27 cellular contexts compared by ENCODE assay signal in the genomic region with DNA sequence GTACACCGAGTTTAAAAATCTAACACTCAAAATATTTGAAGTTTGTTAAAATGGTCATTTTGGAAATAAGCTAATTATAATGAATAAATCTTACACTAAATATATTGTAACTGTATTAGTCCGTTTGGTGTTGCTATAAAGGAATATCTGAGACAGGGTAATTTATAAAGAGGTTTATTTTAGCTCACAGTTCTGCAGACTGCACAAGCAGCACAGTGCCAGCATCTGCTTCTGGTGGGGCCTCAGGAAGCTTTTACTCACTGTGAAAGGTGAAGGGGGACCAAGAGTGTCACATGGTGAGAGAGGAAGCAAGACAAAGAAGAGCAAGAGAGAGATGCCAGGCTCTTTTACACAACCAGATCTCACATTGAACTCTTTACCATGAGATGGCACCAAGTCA. TPM values are rescaled to one million over a fixed set of nuclear protein-coding genes. Genes with fewer than 3 reads are reported as not detected.
DNase-seq lines count a peak whose midpoint lies in the region; ATAC-seq and TF ChIP-seq lines count a peak whose summit lies in the region.
"Had no signal": no experiment of that assay in that cellular context is flagged by ENCODE, and none has a peak within 500 bp of the region (broad histone marks: within the 10 kb centered on the region; RNA-seq: fewer than 3 reads in every experiment).

No MANE protein-coding gene starts in this region.

- H3K4me1 ChIP-seq in Panc1 (ENCODE audit: control insufficient read depth, insufficient read depth, low read length) (peaks cover 92% of the 10 kb centered on the region), uterus (no peaks in the 10 kb centered on the region)
- peaks cover 56% of the 10 kb centered on the region for H3K4me1 ChIP-seq in effector memory CD4-positive, alpha-beta T cell (ENCODE audit: control insufficient read depth, insufficient read depth, low read length, poor library complexity, severe bottlenecking)
- H3K4me1 ChIP-seq: Caco-2 had no signal

- no peak for TF ChIP-seq CTCF in Panc1 (IDR thresholded peaks at IDR 0.05)
- TF ChIP-seq CTCF in uterus (IDR thresholded peaks at IDR 0.05) = no peak

- peaks cover 2% of the 10 kb centered on the region for H3K9me3 Mint-ChIP-seq in activated naive CD4-positive, alpha-beta T cell treated with anti-CD3 and anti-CD28 coated beads for 36 hours
- H3K9me3 Mint-ChIP-seq in activated naive CD4-positive, alpha-beta T cell treated with anti-CD3 and anti-CD28 coated beads, Interleukin-2, amount 10 ng/mL, durations not matched to agents 7 days and 5 days = peaks cover 2% of the 10 kb centered on the region
- H3K9me3 Mint-ChIP-seq in stimulated activated memory B cell treated with anti-CD40 and anti-IgM and Interleukin-4, amounts not matched to agents 10 μg/mL and 1 μg/mL and 100 μg/mL, for 72 hours = no peaks in the 10 kb centered on the region
- H3K9me3 Mint-ChIP-seq: brain, nephron progenitor cell had no signal

- in situ Hi-C loops in Panc1 (cut with HindIII; ENCODE audit: low pct_unique_long_range_greater_than_20kb, low sequenced_read_pairs) = no loop called here

- ATAC-seq in Panc1 = no peak
- ATAC-seq in stimulated activated memory B cell treated with anti-CD40 and anti-IgM and Interleukin-4, amounts not matched to agents 10 μg/mL and 1 μg/mL and 100 μg/mL, for 72 hours = no peak
- ATAC-seq: gastrocnemius medialis; lower lobe of right lung; pancreas; stimulated activated naive B cell treated with anti-CD40 and anti-IgM and Interleukin-4, amounts not matched to agents 10 μg/mL and 1 μg/mL and 100 μg/mL, for 72 hours had no signal

- H3K9me3 ChIP-seq in Panc1 (ENCODE audit: control insufficient read depth, insufficient read depth, low read depth, low read length) = no peaks in the 10 kb centered on the region
- no peaks in the 10 kb centered on the region for H3K9me3 ChIP-seq in effector memory CD4-positive, alpha-beta T cell (ENCODE audit: control insufficient read depth, low read length)
- no peaks in the 10 kb centered on the region for H3K9me3 ChIP-seq in uterus
- H3K9me3 ChIP-seq: Caco-2, gastrocnemius medialis, lower lobe of right lung, pancreas, suprapubic skin had no signal

- no peak for DNase-seq in activated naive CD4-positive, alpha-beta T cell treated with anti-CD3 and anti-CD28 coated beads for 36 hours
- no peak for DNase-seq in activated naive CD4-positive, alpha-beta T cell treated with anti-CD3 and anti-CD28 coated beads, Interleukin-2, amount 10 ng/mL, durations not matched to agents 7 days and 5 days
- DNase-seq in Panc1 (ENCODE audit: low read depth, low spot score) (no peak), NK-92 (lab: John Stamatoyannopoulos, UW; ENCODE audit: unreplicated experiment) (no peak), uterus (no peak)
- no peak for DNase-seq in effector memory CD4-positive, alpha-beta T cell
- DNase-seq: activated CD4-positive, alpha-beta T cell treated with anti-CD3 and anti-CD28 coated beads for 48 hours; activated effector memory CD4-positive, alpha-beta T cell treated with Interleukin-2 at 50 U/mL for 16 hours; Caco-2; DMS53; gastrocnemius medialis; KBM-7; kidney glomerular epithelial cell; lower lobe of right lung; NCI-H1092; NCI-H1694; NCI-H446; NCI-H748 treated with DMSO at 0.1 percent for 48 hours; nephron progenitor cell; pancreas; stimulated activated naive B cell treated with anti-CD40 and anti-IgM and Interleukin-4, amounts not matched to agents 10 μg/mL and 1 μg/mL and 100 μg/mL, for 72 hours; SW 1271; T1000 had no signal

- H3K4me1 Mint-ChIP-seq in activated naive CD4-positive, alpha-beta T cell treated with anti-CD3 and anti-CD28 coated beads for 36 hours (ENCODE audit: low read depth) = peaks cover 75% of the 10 kb centered on the region
- peaks cover 70% of the 10 kb centered on the region for H3K4me1 Mint-ChIP-seq in activated naive CD4-positive, alpha-beta T cell treated with anti-CD3 and anti-CD28 coated beads, Interleukin-2, amount 10 ng/mL, durations not matched to agents 7 days and 5 days
- peaks cover 77% of the 10 kb centered on the region for H3K4me1 Mint-ChIP-seq in stimulated activated memory B cell treated with anti-CD40 and anti-IgM and Interleukin-4, amounts not matched to agents 10 μg/mL and 1 μg/mL and 100 μg/mL, for 72 hours

- H3K27ac Mint-ChIP-seq in activated naive CD4-positive, alpha-beta T cell treated with anti-CD3 and anti-CD28 coated beads for 36 hours = peak overlapping the region; percentile 75
- no peak overlapping the region for H3K27ac Mint-ChIP-seq in activated naive CD4-positive, alpha-beta T cell treated with anti-CD3 and anti-CD28 coated beads, Interleukin-2, amount 10 ng/mL, durations not matched to agents 7 days and 5 days
- H3K27ac Mint-ChIP-seq in stimulated activated memory B cell treated with anti-CD40 and anti-IgM and Interleukin-4, amounts not matched to agents 10 μg/mL and 1 μg/mL and 100 μg/mL, for 72 hours = peak overlapping the region; percentile 82
- H3K27ac Mint-ChIP-seq: brain had no signal

- intact Hi-C loops in activated naive CD4-positive, alpha-beta T cell treated with anti-CD3 and anti-CD28 coated beads for 36 hours (cut with micrococcal nuclease) = loop anchor here (10.0 kb wide), 1 partner anchor 1027 kb away; no protein-coding TSS in a partner anchor
- intact Hi-C loops in Panc1 (cut with micrococcal nuclease; ENCODE audit: unreplicated experiment) (no loop called here), uterus (cut with DNase I; ENCODE audit: low total_unique reads) (no loop called here)

- H3K36me3 ChIP-seq in Panc1 (ENCODE audit: control insufficient read depth, insufficient read depth, low read length) (no peaks in the 10 kb centered on the region), uterus (no peaks in the 10 kb centered on the region)
- no peaks in the 10 kb centered on the region for H3K36me3 ChIP-seq in effector memory CD4-positive, alpha-beta T cell (ENCODE audit: control insufficient read depth, insufficient read depth, low read length)
- H3K36me3 ChIP-seq: gastrocnemius medialis, lower lobe of right lung, pancreas, suprapubic skin had no signal

- H3K36me3 Mint-ChIP-seq in activated naive CD4-positive, alpha-beta T cell treated with anti-CD3 and anti-CD28 coated beads for 36 hours (ENCODE audit: low read depth) = peaks cover 36% of the 10 kb centered on the region
- H3K36me3 Mint-ChIP-seq in activated naive CD4-positive, alpha-beta T cell treated with anti-CD3 and anti-CD28 coated beads, Interleukin-2, amount 10 ng/mL, durations not matched to agents 7 days and 5 days = peaks cover 38% of the 10 kb centered on the region
- peaks cover 32% of the 10 kb centered on the region for H3K36me3 Mint-ChIP-seq in stimulated activated memory B cell treated with anti-CD40 and anti-IgM and Interleukin-4, amounts not matched to agents 10 μg/mL and 1 μg/mL and 100 μg/mL, for 72 hours

- CTCF ChIA-PET in activated naive CD4-positive, alpha-beta T cell treated with anti-CD3 and anti-CD28 coated beads for 36 hours (lab: Charles Lee) = interaction anchor here (1.2 kb wide), 1 partner anchor 8 kb away, joined by 6 read pairs; no protein-coding TSS in a partner anchor
- CTCF ChIA-PET in activated naive CD4-positive, alpha-beta T cell treated with anti-CD3 and anti-CD28 coated beads, Interleukin-2, amount 10 ng/mL, durations not matched to agents 7 days and 5 days (lab: Charles Lee) = no interaction called here
- CTCF ChIA-PET in Panc1 (lab: Charles Lee) = no interaction called here

- POLR2A ChIA-PET in Panc1 (lab: Charles Lee) = interaction anchor here (0.6 kb wide), 1 partner anchor 16 kb away, joined by 9 read pairs; no protein-coding TSS in a partner anchor

- H3K4me3 ChIP-seq in Panc1 (ENCODE audit: low read depth in 2 of 2, low read length in 2 of 2) (no peak overlapping the region), uterus (no peak overlapping the region)
- H3K4me3 ChIP-seq in effector memory CD4-positive, alpha-beta T cell (ENCODE audit: insufficient read depth, low read depth, low read length, poor library complexity, severe bottlenecking) = no peak overlapping the region
- H3K4me3 ChIP-seq: gastrocnemius medialis, lower lobe of right lung, pancreas, suprapubic skin had no signal

- H3K4me3 Mint-ChIP-seq in activated naive CD4-positive, alpha-beta T cell treated with anti-CD3 and anti-CD28 coated beads for 36 hours = no peak overlapping the region
- no peak overlapping the region for H3K4me3 Mint-ChIP-seq in activated naive CD4-positive, alpha-beta T cell treated with anti-CD3 and anti-CD28 coated beads, Interleukin-2, amount 10 ng/mL, durations not matched to agents 7 days and 5 days
- no peak overlapping the region for H3K4me3 Mint-ChIP-seq in stimulated activated memory B cell treated with anti-CD40 and anti-IgM and Interleukin-4, amounts not matched to agents 10 μg/mL and 1 μg/mL and 100 μg/mL, for 72 hours
- H3K4me3 Mint-ChIP-seq: brain; nephron progenitor cell; stimulated activated naive B cell treated with anti-CD40 and anti-IgM and Interleukin-4, amounts not matched to agents 10 μg/mL and 1 μg/mL and 100 μg/mL, for 72 hours had no signal

- no peaks in the 10 kb centered on the region for H3K27me3 Mint-ChIP-seq in activated naive CD4-positive, alpha-beta T cell treated with anti-CD3 and anti-CD28 coated beads for 36 hours (ENCODE audit: low read depth)
- H3K27me3 Mint-ChIP-seq in activated naive CD4-positive, alpha-beta T cell treated with anti-CD3 and anti-CD28 coated beads, Interleukin-2, amount 10 ng/mL, durations not matched to agents 7 days and 5 days = no peaks in the 10 kb centered on the region
- no peaks in the 10 kb centered on the region for H3K27me3 Mint-ChIP-seq in stimulated activated memory B cell treated with anti-CD40 and anti-IgM and Interleukin-4, amounts not matched to agents 10 μg/mL and 1 μg/mL and 100 μg/mL, for 72 hours
- H3K27me3 Mint-ChIP-seq: brain; stimulated activated naive B cell treated with anti-CD40 and anti-IgM and Interleukin-4, amounts not matched to agents 10 μg/mL and 1 μg/mL and 100 μg/mL, for 72 hours had no signal

- BruUV-seq in Panc1 (replicated peaks; lab: Mats Ljungman, UMichigan) = no TSS peak

- H3K27me3 ChIP-seq in Panc1 (ENCODE audit: control insufficient read depth, insufficient read depth, low read length) (no peaks in the 10 kb centered on the region), uterus (no peaks in the 10 kb centered on the region)
- H3K27me3 ChIP-seq in effector memory CD4-positive, alpha-beta T cell (replicated peaks; ENCODE audit: control insufficient read depth, insufficient read depth, low read length, poor library complexity, severe bottlenecking) = no peaks in the 10 kb centered on the region
- H3K27me3 ChIP-seq: gastrocnemius medialis, pancreas, suprapubic skin had no signal

- H3K27ac ChIP-seq in Panc1 (ENCODE audit: low read length) = peak overlapping the region; percentile 77
- peak overlapping the region; percentile 45 for H3K27ac ChIP-seq in effector memory CD4-positive, alpha-beta T cell (ENCODE audit: insufficient read depth, low read length, poor library complexity, severe bottlenecking)
- H3K27ac ChIP-seq in uterus = no peak overlapping the region
- H3K27ac ChIP-seq: gastrocnemius medialis, lower lobe of right lung, pancreas, suprapubic skin, VCaP had no signal

- no peak for TF ChIP-seq POLR2A in uterus (IDR thresholded peaks at IDR 0.05)

RNA-seq across cellular contexts. Expression of a gene that starts 17.1 kb away (rescaled TPM):
- 100 to 1,000 TPM; 132 to 136 TPM for total RNA-seq in activated naive CD4-positive, alpha-beta T cell treated with anti-CD3 and anti-CD28 coated beads for 36 hours
- total RNA-seq in Panc1 (2021; ENCODE audit: unreplicated experiment) (218 TPM), uterus (10 to 100 TPM; 26.4 to 80.7 (median 48.4) TPM)
- 111 TPM for polyA plus RNA-seq in Panc1 (2012; ENCODE audit: insufficient read length)

Comparison
In these comparisons a context has a peak if more than half of its experiments do, and no peak if none do; other contexts are left out.
1. H3K27ac ChIP-seq: peak in Panc1 (single experiment) and effector memory CD4-positive, alpha-beta T cell (single experiment); none in uterus (0 of 2).